16 cellular contexts compared by ENCODE assay signal in genomic region chr15:78444255-78444654, GRCh38. TPM values are rescaled to one million over a fixed set of nuclear protein-coding genes. Genes with fewer than 3 reads are reported as not detected.
A peak's percentile ranks its signal among the peaks of the same experiment; 100 is the strongest.
DNase-seq lines count a peak whose midpoint lies in the region; ATAC-seq lines count a peak whose summit lies in the region.
"Had no signal": no experiment of that assay in that cellular context is flagged by ENCODE, and none has a peak within 500 bp of the region (broad histone marks: within the 10 kb centered on the region; RNA-seq: fewer than 3 reads in every experiment).

No MANE protein-coding gene starts in this region.

- intact Hi-C loops in activated CD4-positive, alpha-beta T cell treated with anti-CD3 and anti-CD28 coated beads, Interleukin-2, amount 10 ng/mL, durations not matched to agents 24 days and 14 days (cut with micrococcal nuclease), result no loop called here
- intact Hi-C loops in activated T-helper 2 cell treated with anti-CD3 and anti-CD28 coated beads, Interferon-gamma antibody, Interleukin-2, Interleukin-4, amounts not matched to agents 10 μg/mL and 5 μg/mL and 100 μg/mL, durations not matched to agents 14 hours and 24 hours and 36 hours (cut with micrococcal nuclease), result loop anchor here (5.0 kb wide), 1 partner anchor 33 kb away; no protein-coding TSS in a partner anchor

- no peaks in the 10 kb centered on the region for H3K9me3 Mint-ChIP-seq in activated CD4-positive, alpha-beta T cell treated with anti-CD3 and anti-CD28 coated beads, Interleukin-2, amount 10 ng/mL, durations not matched to agents 24 days and 14 days
- no peaks in the 10 kb centered on the region for H3K9me3 Mint-ChIP-seq in activated CD4-positive, alpha-beta T cell treated with anti-CD3 and anti-CD28 coated beads, Interleukin-2, amount 10 ng/mL, durations not matched to agents 7 days and 5 days
- H3K9me3 Mint-ChIP-seq in CD4-positive, CD25-positive, alpha-beta regulatory T cell, result no peaks in the 10 kb centered on the region
- H3K9me3 Mint-ChIP-seq in activated T-helper 2 cell treated with anti-CD3 and anti-CD28 coated beads, Interferon-gamma antibody, Interleukin-2, Interleukin-4, amounts not matched to agents 10 μg/mL and 5 μg/mL and 100 μg/mL, durations not matched to agents 14 hours and 24 hours and 36 hours, result no peaks in the 10 kb centered on the region
- no peaks in the 10 kb centered on the region for H3K9me3 Mint-ChIP-seq in memory B cell

- peak overlapping the region; percentile 48 for H3K27ac Mint-ChIP-seq in activated CD4-positive, alpha-beta T cell treated with anti-CD3 and anti-CD28 coated beads, Interleukin-2, amount 10 ng/mL, durations not matched to agents 24 days and 14 days
- H3K27ac Mint-ChIP-seq in activated CD4-positive, alpha-beta T cell treated with anti-CD3 and anti-CD28 coated beads, Interleukin-2, amount 10 ng/mL, durations not matched to agents 7 days and 5 days, result no peak overlapping the region
- peak overlapping the region in 2 of 3 donors; percentile 12 to 53 for H3K27ac Mint-ChIP-seq in CD4-positive, CD25-positive, alpha-beta regulatory T cell
- peak overlapping the region; percentile 42 for H3K27ac Mint-ChIP-seq in activated T-helper 2 cell treated with anti-CD3 and anti-CD28 coated beads, Interferon-gamma antibody, Interleukin-2, Interleukin-4, amounts not matched to agents 10 μg/mL and 5 μg/mL and 100 μg/mL, durations not matched to agents 14 hours and 24 hours and 36 hours
- H3K27ac Mint-ChIP-seq in memory B cell, result peak overlapping the region; percentile 58

- peaks cover 42% of the 10 kb centered on the region for H3K4me1 ChIP-seq in CD4-positive, CD25-positive, alpha-beta regulatory T cell (ENCODE audit: control insufficient read depth, insufficient read depth, low read length, poor library complexity, severe bottlenecking)

- peaks cover 57% of the 10 kb centered on the region for H3K4me1 Mint-ChIP-seq in activated CD4-positive, alpha-beta T cell treated with anti-CD3 and anti-CD28 coated beads, Interleukin-2, amount 10 ng/mL, durations not matched to agents 24 days and 14 days
- peaks cover 55% of the 10 kb centered on the region for H3K4me1 Mint-ChIP-seq in activated CD4-positive, alpha-beta T cell treated with anti-CD3 and anti-CD28 coated beads, Interleukin-2, amount 10 ng/mL, durations not matched to agents 7 days and 5 days
- H3K4me1 Mint-ChIP-seq in CD4-positive, CD25-positive, alpha-beta regulatory T cell, result peaks cover 33 to 82% (median 63%) of the 10 kb centered on the region in 4 donors
- H3K4me1 Mint-ChIP-seq in activated T-helper 2 cell treated with anti-CD3 and anti-CD28 coated beads, Interferon-gamma antibody, Interleukin-2, Interleukin-4, amounts not matched to agents 10 μg/mL and 5 μg/mL and 100 μg/mL, durations not matched to agents 14 hours and 24 hours and 36 hours (ENCODE audit: low read depth), result peaks cover 57% of the 10 kb centered on the region
- H3K4me1 Mint-ChIP-seq in memory B cell, result peaks cover 23% of the 10 kb centered on the region

- H3K27me3 ChIP-seq in CD4-positive, CD25-positive, alpha-beta regulatory T cell (ENCODE audit: control insufficient read depth, insufficient read depth, low read length), result no peaks in the 10 kb centered on the region
- H3K27me3 ChIP-seq: BLaER1 treated with 17β-estradiol and CSF1 and Interleukin-3, amounts not matched to agents 10 nM and 100 nM had no signal

- CTCF ChIA-PET in activated CD4-positive, alpha-beta T cell treated with anti-CD3 and anti-CD28 coated beads, Interleukin-2, amount 10 ng/mL, durations not matched to agents 7 days and 5 days (lab: Charles Lee), result no interaction called here

- no peak for ATAC-seq in CD4-positive, CD25-positive, alpha-beta regulatory T cell (ENCODE audit: low read depth in 2 of 2)
- no peak for ATAC-seq in memory B cell (ENCODE audit: low read depth)
- ATAC-seq in GM19455 (IDR thresholded peaks at IDR 0.05; ENCODE audit: unreplicated experiment), result no peak
- ATAC-seq: HepG2 had no signal

- no peaks in the 10 kb centered on the region for H3K27me3 Mint-ChIP-seq in activated CD4-positive, alpha-beta T cell treated with anti-CD3 and anti-CD28 coated beads, Interleukin-2, amount 10 ng/mL, durations not matched to agents 24 days and 14 days
- H3K27me3 Mint-ChIP-seq in activated CD4-positive, alpha-beta T cell treated with anti-CD3 and anti-CD28 coated beads, Interleukin-2, amount 10 ng/mL, durations not matched to agents 7 days and 5 days, result no peaks in the 10 kb centered on the region
- no peaks in the 10 kb centered on the region for H3K27me3 Mint-ChIP-seq in CD4-positive, CD25-positive, alpha-beta regulatory T cell
- no peaks in the 10 kb centered on the region for H3K27me3 Mint-ChIP-seq in activated T-helper 2 cell treated with anti-CD3 and anti-CD28 coated beads, Interferon-gamma antibody, Interleukin-2, Interleukin-4, amounts not matched to agents 10 μg/mL and 5 μg/mL and 100 μg/mL, durations not matched to agents 14 hours and 24 hours and 36 hours (ENCODE audit: low read depth)
- H3K27me3 Mint-ChIP-seq in memory B cell, result no peaks in the 10 kb centered on the region

- no peak overlapping the region for H3K4me3 Mint-ChIP-seq in activated CD4-positive, alpha-beta T cell treated with anti-CD3 and anti-CD28 coated beads, Interleukin-2, amount 10 ng/mL, durations not matched to agents 24 days and 14 days
- H3K4me3 Mint-ChIP-seq in activated CD4-positive, alpha-beta T cell treated with anti-CD3 and anti-CD28 coated beads, Interleukin-2, amount 10 ng/mL, durations not matched to agents 7 days and 5 days, result no peak overlapping the region
- peak overlapping the region in 2 of 4 donors; percentile 32 to 82 for H3K4me3 Mint-ChIP-seq in CD4-positive, CD25-positive, alpha-beta regulatory T cell
- no peak overlapping the region for H3K4me3 Mint-ChIP-seq in activated T-helper 2 cell treated with anti-CD3 and anti-CD28 coated beads, Interferon-gamma antibody, Interleukin-2, Interleukin-4, amounts not matched to agents 10 μg/mL and 5 μg/mL and 100 μg/mL, durations not matched to agents 14 hours and 24 hours and 36 hours (ENCODE audit: low read depth)
- H3K4me3 Mint-ChIP-seq in memory B cell, result no peak overlapping the region

- no peaks in the 10 kb centered on the region for H3K9me3 ChIP-seq in CD4-positive, CD25-positive, alpha-beta regulatory T cell (ENCODE audit: control insufficient read depth in 2 of 2, low read length in 2 of 2)
- H3K9me3 ChIP-seq: BLaER1 treated with 17β-estradiol and CSF1 and Interleukin-3, amounts not matched to agents 10 nM and 100 nM had no signal

- peaks cover 59% of the 10 kb centered on the region for H3K36me3 Mint-ChIP-seq in activated CD4-positive, alpha-beta T cell treated with anti-CD3 and anti-CD28 coated beads, Interleukin-2, amount 10 ng/mL, durations not matched to agents 24 days and 14 days (ENCODE audit: low read depth)
- peaks cover 54% of the 10 kb centered on the region for H3K36me3 Mint-ChIP-seq in activated CD4-positive, alpha-beta T cell treated with anti-CD3 and anti-CD28 coated beads, Interleukin-2, amount 10 ng/mL, durations not matched to agents 7 days and 5 days (ENCODE audit: low read depth)
- H3K36me3 Mint-ChIP-seq in CD4-positive, CD25-positive, alpha-beta regulatory T cell, result peaks cover 47% of the 10 kb centered on the region
- H3K36me3 Mint-ChIP-seq in activated T-helper 2 cell treated with anti-CD3 and anti-CD28 coated beads, Interferon-gamma antibody, Interleukin-2, Interleukin-4, amounts not matched to agents 10 μg/mL and 5 μg/mL and 100 μg/mL, durations not matched to agents 14 hours and 24 hours and 36 hours (ENCODE audit: low read depth), result peaks cover 72% of the 10 kb centered on the region
- peaks cover 31% of the 10 kb centered on the region for H3K36me3 Mint-ChIP-seq in memory B cell

- H3K36me3 ChIP-seq in CD4-positive, CD25-positive, alpha-beta regulatory T cell (ENCODE audit: control insufficient read depth, insufficient read depth, low read length), result peaks cover 55% of the 10 kb centered on the region

- no peak overlapping the region for H3K27ac ChIP-seq in CD4-positive, CD25-positive, alpha-beta regulatory T cell (ENCODE audit: insufficient read depth, low read length, poor library complexity, severe bottlenecking)
- H3K27ac ChIP-seq: BLaER1 treated with 17β-estradiol and CSF1 and Interleukin-3, amounts not matched to agents 10 nM and 100 nM had no signal

- H3K4me3 ChIP-seq in CD4-positive, CD25-positive, alpha-beta regulatory T cell (ENCODE audit: low read depth, low read length), result no peak overlapping the region
- H3K4me3 ChIP-seq: BLaER1 treated with 17β-estradiol and CSF1 and Interleukin-3, amounts not matched to agents 10 nM and 100 nM had no signal

- POLR2A ChIA-PET in activated CD4-positive, alpha-beta T cell treated with anti-CD3 and anti-CD28 coated beads, Interleukin-2, amount 10 ng/mL, durations not matched to agents 7 days and 5 days (lab: Charles Lee), result no interaction called here

- DNase-seq in activated CD4-positive, alpha-beta T cell treated with anti-CD3 and anti-CD28 coated beads, Interleukin-2, amount 10 ng/mL, durations not matched to agents 24 days and 14 days, result no peak
- DNase-seq in activated CD4-positive, alpha-beta T cell treated with anti-CD3 and anti-CD28 coated beads, Interleukin-2, amount 10 ng/mL, durations not matched to agents 7 days and 5 days, result no peak
- no peak for DNase-seq in CD4-positive, CD25-positive, alpha-beta regulatory T cell
- DNase-seq in activated T-helper 2 cell treated with anti-CD3 and anti-CD28 coated beads, Interferon-gamma antibody, Interleukin-2, Interleukin-4, amounts not matched to agents 10 μg/mL and 5 μg/mL and 100 μg/mL, durations not matched to agents 14 hours and 24 hours and 36 hours (ENCODE audit: low spot score), result no peak
- DNase-seq in memory B cell (ENCODE audit: low spot score in 2 of 2) (no peak), NCI-H69 (lab: John Stamatoyannopoulos, UW) (no peak), GM19238 (ENCODE audit: insufficient read length, low spot score) (no peak)
- DNase-seq: DMS 273 treated with DMSO at 0.1 percent for 48 hours, H7, MM.1S, NCI-H1105, NCI-H1694 treated with DMSO at 0.1 percent for 48 hours, NCI-H446 treated with DMSO at 0.1 percent for 48 hours had no signal

RNA-seq across cellular contexts. Expression of gene IREB2, which starts 6.2 kb away (rescaled TPM):
- 89.1 and 89.4 TPM in 2 replicates for total RNA-seq in activated CD4-positive, alpha-beta T cell treated with anti-CD3 and anti-CD28 coated beads, Interleukin-2, amount 10 ng/mL, durations not matched to agents 24 days and 14 days
- 10 to 100 TPM; 52.9 to 57.2 TPM for total RNA-seq in activated CD4-positive, alpha-beta T cell treated with anti-CD3 and anti-CD28 coated beads, Interleukin-2, amount 10 ng/mL, durations not matched to agents 7 days and 5 days
- total RNA-seq in CD4-positive, CD25-positive, alpha-beta regulatory T cell, result 58.3 TPM
- 10 to 100 TPM; 16.3 to 19.2 (median 18.5) TPM for polyA plus RNA-seq in CD4-positive, CD25-positive, alpha-beta regulatory T cell
- 97.8 and 101 TPM in 2 replicates for total RNA-seq in activated T-helper 2 cell treated with anti-CD3 and anti-CD28 coated beads, Interferon-gamma antibody, Interleukin-2, Interleukin-4, amounts not matched to agents 10 μg/mL and 5 μg/mL and 100 μg/mL, durations not matched to agents 14 hours and 24 hours and 36 hours
